In genomic region chr19:19552811-19553210, GRCh38 we compare ENCODE assay signal across 1 cellular context.
A peak's percentile ranks its signal among the peaks of the same experiment; 100 is the strongest.
TF ChIP-seq lines count a peak whose summit lies in the region.

No MANE protein-coding gene starts in this region.

TF ChIP-seq in WTC11, 78 proteins besides CTCF, POLR2A, EP300 and RAD21 (continued from another document):
- TF ChIP-seq, protein P1, sequence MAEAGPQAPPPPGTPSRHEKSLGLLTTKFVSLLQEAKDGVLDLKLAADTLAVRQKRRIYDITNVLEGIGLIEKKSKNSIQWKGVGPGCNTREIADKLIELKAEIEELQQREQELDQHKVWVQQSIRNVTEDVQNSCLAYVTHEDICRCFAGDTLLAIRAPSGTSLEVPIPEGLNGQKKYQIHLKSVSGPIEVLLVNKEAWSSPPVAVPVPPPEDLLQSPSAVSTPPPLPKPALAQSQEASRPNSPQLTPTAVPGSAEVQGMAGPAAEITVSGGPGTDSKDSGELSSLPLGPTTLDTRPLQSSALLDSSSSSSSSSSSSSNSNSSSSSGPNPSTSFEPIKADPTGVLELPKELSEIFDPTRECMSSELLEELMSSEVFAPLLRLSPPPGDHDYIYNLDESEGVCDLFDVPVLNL (CRISPR knock-in tag; IDR thresholded peaks at IDR 0.05; ENCODE audit: borderline replicate concordance, low read depth): no peak
- no peak for TF ChIP-seq JAZF1 (CRISPR knock-in tag; IDR thresholded peaks at IDR 0.05)
- TF ChIP-seq ZNF396 (CRISPR knock-in tag; IDR thresholded peaks at IDR 0.05; ENCODE audit: borderline replicate concordance): 0 out of 2 replicates have a peak, but pooled peaks have one; percentile 86
- no peak for TF ChIP-seq ZMAT4 (CRISPR knock-in tag; IDR thresholded peaks at IDR 0.05)
- no peak for TF ChIP-seq ZBTB21 (CRISPR knock-in tag; IDR thresholded peaks at IDR 0.05; ENCODE audit: borderline replicate concordance)
- no peak for TF ChIP-seq ZNF416 (CRISPR knock-in tag; IDR thresholded peaks at IDR 0.05)
- peak; percentile 74; the same call in 1 of the 2 replicates for TF ChIP-seq EMX1 (CRISPR knock-in tag; IDR thresholded peaks at IDR 0.05)
- TF ChIP-seq FOXK1 (CRISPR knock-in tag; IDR thresholded peaks at IDR 0.05): no peak
- 0 out of 2 replicates have a peak, but pooled peaks have one; percentile 58 for TF ChIP-seq PRRX2 (CRISPR knock-in tag; IDR thresholded peaks at IDR 0.05)
- TF ChIP-seq E2F5 (CRISPR knock-in tag; IDR thresholded peaks at IDR 0.05): no peak
- no peak for TF ChIP-seq KAT7 (CRISPR knock-in tag; IDR thresholded peaks at IDR 0.05; ENCODE audit: borderline replicate concordance)
- TF ChIP-seq ATF2 (CRISPR knock-in tag; IDR thresholded peaks at IDR 0.05; ENCODE audit: borderline replicate concordance, low read depth): no peak
- no peak for TF ChIP-seq AFF4 (CRISPR knock-in tag; IDR thresholded peaks at IDR 0.05; ENCODE audit: borderline replicate concordance)
- TF ChIP-seq JUN (CRISPR knock-in tag; IDR thresholded peaks at IDR 0.05): no peak
